ENCODE assay signal across 27 cellular contexts in genomic region chr3:113556556-113557335, GRCh38. TPM values are rescaled to one million over a fixed set of nuclear protein-coding genes. Genes with fewer than 3 reads are reported as not detected.
DNase-seq lines count a peak whose midpoint lies in the region; ATAC-seq and TF ChIP-seq lines count a peak whose summit lies in the region.
"Had no signal": no experiment of that assay in that cellular context is flagged by ENCODE, and none has a peak within 500 bp of the region (broad histone marks: within the 10 kb centered on the region; RNA-seq: fewer than 3 reads in every experiment).

No MANE protein-coding gene starts in this region.

- H3K27ac Mint-ChIP-seq in naive thymus-derived CD4-positive, alpha-beta T cell: peak overlapping the region in 5 of 9 donors; percentile 4 to 46 (median 41)
- H3K27ac Mint-ChIP-seq: activated CD4-positive, alpha-beta T cell treated with anti-CD3 and anti-CD28 coated beads, Interleukin-2, amount 10 ng/mL, durations not matched to agents 7 days and 5 days; activated T-cell treated with anti-CD3 and anti-CD28 coated beads, Interleukin-2, amount 50 U/mL, for 72 hours had no signal

- H3K36me3 ChIP-seq in HCT116 (ENCODE audit: control insufficient read depth in 1 of 2, insufficient read depth in 2 of 2, low read length in 2 of 2) (no peaks in the 10 kb centered on the region), PC-9 (ENCODE audit: low read depth) (no peaks in the 10 kb centered on the region)
- H3K36me3 ChIP-seq in naive thymus-derived CD4-positive, alpha-beta T cell (ENCODE audit: control insufficient read depth in 2 of 3, insufficient read depth in 3 of 3, low read length in 3 of 3): peaks cover 0 to 4% (median 0%) of the 10 kb centered on the region in 3 experiments
- H3K36me3 ChIP-seq: adrenal gland, brain microvascular endothelial cell, heart right ventricle, vagina had no signal

- H3K4me1 Mint-ChIP-seq in naive thymus-derived CD4-positive, alpha-beta T cell: peaks cover 17 to 85% (median 66%) of the 10 kb centered on the region in 7 donors

- no peak for TF ChIP-seq POLR2A in HCT116 (IDR thresholded peaks at IDR 0.05; ENCODE audit: borderline replicate concordance, extremely low read depth, insufficient read depth, insufficient read length)

- POLR2A ChIA-PET in HCT116 (lab: Charles Lee): interaction anchor here (0.9 kb wide), 1 partner anchor 61 kb away, joined by 3 read pairs; no protein-coding TSS in a partner anchor
- POLR2A ChIA-PET in PC-9 (lab: Charles Lee; ENCODE audit: unreplicated experiment): interaction anchor here (0.5 kb wide), 1 partner anchor 38 kb away, joined by 3 read pairs; no protein-coding TSS in a partner anchor
- POLR2A ChIA-PET in naive thymus-derived CD4-positive, alpha-beta T cell (lab: Charles Lee): no interaction called here

- H3K9ac ChIP-seq in HCT116 (ENCODE audit: low read length): no peak overlapping the region

- no peaks in the 10 kb centered on the region for H3K79me2 ChIP-seq in HCT116 (ENCODE audit: insufficient read depth, low read length)
- H3K79me2 ChIP-seq in PC-9 (ENCODE audit: low read depth): no peaks in the 10 kb centered on the region

- H3K9me3 Mint-ChIP-seq in naive thymus-derived CD4-positive, alpha-beta T cell: peaks cover 0 to 2% (median 0%) of the 10 kb centered on the region in 11 donors
- H3K9me3 Mint-ChIP-seq: activated CD4-positive, alpha-beta T cell treated with anti-CD3 and anti-CD28 coated beads, Interleukin-2, amount 10 ng/mL, durations not matched to agents 7 days and 5 days; activated T-cell treated with anti-CD3 and anti-CD28 coated beads, Interleukin-2, amount 50 U/mL, for 72 hours; naive thymus-derived CD8-positive, alpha-beta T cell; stimulated activated naive CD8-positive, alpha-beta T cell treated with anti-CD3 and anti-CD28 coated beads, Interleukin-15, amount 100 ng/mL, for 72 hours had no signal

- no peaks in the 10 kb centered on the region for H3K9me2 ChIP-seq in HCT116 (ENCODE audit: insufficient read depth)
- H3K9me2 ChIP-seq in PC-9 (ENCODE audit: insufficient read depth): no peaks in the 10 kb centered on the region; the same call in 1 of the 2 replicates

- H3K4me3 ChIP-seq in HCT116 (replicated peaks in 1 of 2; ENCODE audit: low read depth in 1 of 2, low read length in 2 of 2) (no peak overlapping the region), PC-9 (no peak overlapping the region; the same call in 1 of the 2 replicates)
- H3K4me3 ChIP-seq in naive thymus-derived CD4-positive, alpha-beta T cell (ENCODE audit: low read length): no peak overlapping the region
- H3K4me3 ChIP-seq: adrenal gland, heart right ventricle, vagina had no signal

- DNase-seq in HCT116 (ENCODE audit: low read depth, low spot score): no peak
- no peak for DNase-seq in PC-9
- no peak for DNase-seq in epithelial cell of prostate (ENCODE audit: low read depth, low spot score)
- no peak for DNase-seq in naive thymus-derived CD4-positive, alpha-beta T cell
- DNase-seq in stimulated activated naive CD4-positive, alpha-beta T cell (lab: John Stamatoyannopoulos, UW): no peak
- DNase-seq in RPMI8226: no peak
- DNase-seq in cerebellar nuclear complex (lab: John Stamatoyannopoulos, UW): no peak
- DNase-seq: activated CD4-positive, alpha-beta T cell treated with anti-CD3 and anti-CD28 coated beads, Interleukin-2, amount 10 ng/mL, durations not matched to agents 7 days and 5 days; activated naive CD4-positive, alpha-beta T cell treated with Interleukin-2 at 50 U/mL for 16 hours; activated T-cell treated with anti-CD3 and anti-CD28 coated beads, Interleukin-2, amount 50 U/mL, for 72 hours; adrenal gland; effector CD8-positive, alpha-beta T cell; heart right ventricle; Karpas-422; naive thymus-derived CD8-positive, alpha-beta T cell; NCI-H1436 treated with DMSO at 0.1 percent for 48 hours; NCI-H446 treated with DMSO at 0.1 percent for 48 hours; occipital lobe; OCI-M1; Right ventricle myocardium superior; stimulated activated naive CD8-positive, alpha-beta T cell treated with anti-CD3 and anti-CD28 coated beads, Interleukin-15, amount 100 ng/mL, for 72 hours; T-helper 9 cell had no signal

- ATAC-seq in HCT116: no peak; the same call in 1 of the 2 replicates
- ATAC-seq in naive thymus-derived CD4-positive, alpha-beta T cell: no peak
- no peak for ATAC-seq in GM21367 (IDR thresholded peaks at IDR 0.05; ENCODE audit: unreplicated experiment)
- ATAC-seq: activated T-cell treated with anti-CD3 and anti-CD28 coated beads, Interleukin-2, amount 50 U/mL, for 72 hours; heart right ventricle; naive thymus-derived CD8-positive, alpha-beta T cell; stimulated activated naive CD8-positive, alpha-beta T cell treated with anti-CD3 and anti-CD28 coated beads, Interleukin-15, amount 100 ng/mL, for 72 hours had no signal

- RAD21 ChIA-PET in HCT116 (lab: Charles Lee; ENCODE audit: low non-redundant PET in 1 of 2, low total read pairs in 2 of 2, uncharacterized antibody in 2 of 2, unreplicated experiment in 2 of 2): no interaction called here

- no TSS peak for BruUV-seq in HCT116 (replicated peaks; lab: Mats Ljungman, UMichigan)
- BruUV-seq in PC-9 (replicated peaks; lab: Mats Ljungman, UMichigan): no TSS peak

- no peaks in the 10 kb centered on the region for H3K27me3 Mint-ChIP-seq in naive thymus-derived CD4-positive, alpha-beta T cell
- H3K27me3 Mint-ChIP-seq: activated CD4-positive, alpha-beta T cell treated with anti-CD3 and anti-CD28 coated beads, Interleukin-2, amount 10 ng/mL, durations not matched to agents 7 days and 5 days; naive thymus-derived CD8-positive, alpha-beta T cell; stimulated activated naive CD8-positive, alpha-beta T cell treated with anti-CD3 and anti-CD28 coated beads, Interleukin-15, amount 100 ng/mL, for 72 hours had no signal

- intact Hi-C loops in HCT116 (cut with micrococcal nuclease) (no loop called here), PC-9 (cut with micrococcal nuclease; ENCODE audit: unreplicated experiment) (loop anchor here (2.0 kb wide), 2 partner anchors 20 to 62 kb away; no protein-coding TSS in a partner anchor)
- intact Hi-C loops in naive thymus-derived CD4-positive, alpha-beta T cell (cut with micrococcal nuclease): no loop called here

- H3K4me1 ChIP-seq in HCT116 (ENCODE audit: control insufficient read depth in 1 of 2, insufficient read depth in 2 of 2, low read length in 2 of 2) (peaks cover 0 to 11% of the 10 kb centered on the region in 2 experiments; a peak in 2 of 4 replicates), PC-9 (replicated peaks; ENCODE audit: insufficient read depth) (peaks cover 28% of the 10 kb centered on the region)
- H3K4me1 ChIP-seq in naive thymus-derived CD4-positive, alpha-beta T cell (ENCODE audit: control insufficient read depth in 2 of 2, insufficient read depth in 2 of 2, low read length in 2 of 2): peaks cover 18 to 24% of the 10 kb centered on the region in 2 donors
- H3K4me1 ChIP-seq: vagina had no signal

- no peaks in the 10 kb centered on the region for H4K20me1 ChIP-seq in HCT116 (ENCODE audit: insufficient read depth)
- no peaks in the 10 kb centered on the region for H4K20me1 ChIP-seq in PC-9 (ENCODE audit: insufficient read depth)

- no peak for TF ChIP-seq CTCF in HCT116 (IDR thresholded peaks at IDR 0.05 in 2 of 3, conservative IDR thresholded peaks at IDR 0.05 in 1 of 3; ENCODE audit: borderline replicate concordance in 1 of 3, insufficient read depth in 1 of 3, low read depth in 2 of 3, low read length in 2 of 3)
- TF ChIP-seq CTCF in PC-9 (conservative IDR thresholded peaks at IDR 0.05): no peak

- CTCF ChIA-PET in HCT116 (lab: Charles Lee): interaction anchor here (1.4 to 2.5 kb wide), 3 partner anchors 21 to 61 kb away, joined by 4 to 10 read pairs (median 5); no protein-coding TSS in a partner anchor
- CTCF ChIA-PET in PC-9 (lab: Charles Lee): interaction anchor here (0.6 to 1.5 kb wide), 3 partner anchors 58 to 64 kb away, joined by 3 to 6 read pairs (median 5); no protein-coding TSS in a partner anchor
- CTCF ChIA-PET in naive thymus-derived CD4-positive, alpha-beta T cell (lab: Charles Lee): interaction anchor here (0.6 to 9.3 kb wide), 6 partner anchors 10 to 202 kb away, joined by 3 to 133 read pairs (median 4); no protein-coding TSS in a partner anchor

- peaks cover 12% of the 10 kb centered on the region; the same call in 1 of the 2 replicates for H3F3A ChIP-seq in PC-9 (ENCODE audit: insufficient read depth, low read depth)

- H3K4me2 ChIP-seq in HCT116 (ENCODE audit: low read length) (peak overlapping the region; percentile 48), PC-9 (peak overlapping the region; percentile 58)

- H2AFZ ChIP-seq in HCT116 (ENCODE audit: low read depth, low read length, poor library complexity, severe bottlenecking): peak overlapping the region; percentile 3
- peak overlapping the region; percentile 70 for H2AFZ ChIP-seq in PC-9

- no peak for TF ChIP-seq RAD21 in HCT116 (IDR thresholded peaks at IDR 0.05; ENCODE audit: low read depth)

- H3K27me3 ChIP-seq in HCT116 (ENCODE audit: insufficient read depth, low read length) (no peaks in the 10 kb centered on the region), PC-9 (ENCODE audit: insufficient read depth, low read depth) (no peaks in the 10 kb centered on the region)
- H3K27me3 ChIP-seq in naive thymus-derived CD4-positive, alpha-beta T cell (ENCODE audit: control insufficient read depth in 2 of 2, insufficient read depth in 2 of 2, low read length in 2 of 2): no peaks in the 10 kb centered on the region
- H3K27me3 ChIP-seq: brain microvascular endothelial cell, vagina had no signal

- H3K9me3 ChIP-seq in HCT116 (ENCODE audit: control insufficient read depth in 1 of 2, insufficient read depth in 1 of 2, low read depth in 1 of 2, low read length in 2 of 2) (no peaks in the 10 kb centered on the region), PC-9 (ENCODE audit: insufficient read depth, low read depth) (no peaks in the 10 kb centered on the region)
- H3K9me3 ChIP-seq in naive thymus-derived CD4-positive, alpha-beta T cell (ENCODE audit: control insufficient read depth in 2 of 3, low read length in 3 of 3): no peaks in the 10 kb centered on the region
- H3K9me3 ChIP-seq: adrenal gland, heart right ventricle, vagina had no signal

- no peak overlapping the region for H3K4me3 Mint-ChIP-seq in naive thymus-derived CD4-positive, alpha-beta T cell
- H3K4me3 Mint-ChIP-seq: activated CD4-positive, alpha-beta T cell treated with anti-CD3 and anti-CD28 coated beads, Interleukin-2, amount 10 ng/mL, durations not matched to agents 7 days and 5 days; activated T-cell treated with anti-CD3 and anti-CD28 coated beads, Interleukin-2, amount 50 U/mL, for 72 hours; naive thymus-derived CD8-positive, alpha-beta T cell; stimulated activated naive CD8-positive, alpha-beta T cell treated with anti-CD3 and anti-CD28 coated beads, Interleukin-15, amount 100 ng/mL, for 72 hours had no signal

- H3K27ac ChIP-seq in HCT116 (ENCODE audit: low read depth, low read length) (no peak overlapping the region), PC-9 (peak overlapping the region; percentile 60), epithelial cell of prostate (peak overlapping the region; percentile 53)
- H3K27ac ChIP-seq in naive thymus-derived CD4-positive, alpha-beta T cell (ENCODE audit: low read depth, low read length): no peak overlapping the region
- H3K27ac ChIP-seq: adrenal gland, brain microvascular endothelial cell, C4-2B, heart right ventricle, vagina had no signal

- H3K36me3 Mint-ChIP-seq in naive thymus-derived CD4-positive, alpha-beta T cell: peaks cover 4 to 27% (median 4%) of the 10 kb centered on the region in 5 donors

RNA-seq across cellular contexts. Expression of gene SIDT1, which starts 24.4 kb away (rescaled TPM):
- not detected for total RNA-seq in HCT116 (2021; ENCODE audit: unreplicated experiment)
- 0.04 TPM in 2 replicates for polyA plus RNA-seq in HCT116 (2012)
- 1.2 and 3.3 TPM in 2 replicates for total RNA-seq in PC-9 (2021)
- total RNA-seq in naive thymus-derived CD4-positive, alpha-beta T cell: 10 to 100 TPM; 32.1 to 65.7 (median 60.7) TPM
- 10 to 100 TPM; 19.9 to 33.3 TPM for polyA plus RNA-seq in naive thymus-derived CD4-positive, alpha-beta T cell
- total RNA-seq: pulmonary artery endothelial cell had no signal

RNA-seq across cellular contexts. Expression of gene SPICE1, which starts 41.8 kb away (rescaled TPM):
- total RNA-seq in HCT116 (2021; ENCODE audit: unreplicated experiment) (10.6 TPM), PC-9 (2021) (34.7 and 35.9 TPM in 2 replicates)
- 3.3 and 4.1 TPM in 2 replicates for polyA plus RNA-seq in HCT116 (2012)
- 10 to 100 TPM; 16.7 to 44.3 (median 21.7) TPM for total RNA-seq in naive thymus-derived CD4-positive, alpha-beta T cell
- 1 to 10 TPM; 5.1 to 6.0 TPM for polyA plus RNA-seq in naive thymus-derived CD4-positive, alpha-beta T cell

Comparison
In these comparisons a context has a peak if more than half of its experiments do, and no peak if none do; other contexts are left out.
1. H3K27ac ChIP-seq: peak in PC-9 (single experiment) and epithelial cell of prostate (single experiment); none in HCT116 (single experiment) and naive thymus-derived CD4-positive, alpha-beta T cell (single experiment).